ENCODE assay signal across 20 cellular contexts in genomic region chr3:126316515-126316939, GRCh38. TPM values are rescaled to one million over a fixed set of nuclear protein-coding genes. Genes with fewer than 3 reads are reported as not detected.
DNase-seq lines count a peak whose midpoint lies in the region; ATAC-seq lines count a peak whose summit lies in the region.
"Had no signal": no experiment of that assay in that cellular context is flagged by ENCODE, and none has a peak within 500 bp of the region (broad histone marks: within the 10 kb centered on the region; RNA-seq: fewer than 3 reads in every experiment).

No MANE protein-coding gene starts in this region.

- intact Hi-C loops in sciatic nerve (cut with DNase I): no loop called here

- H3K9me3 ChIP-seq in mesenchymal stem cell (ENCODE audit: control insufficient read depth, low read length): no peaks in the 10 kb centered on the region

- DNase-seq in H7 (peak; percentile 32), ecto neural progenitor cell (ENCODE audit: low spot score) (peak; percentile 34), mesenchymal stem cell (no peak), sciatic nerve (ENCODE audit: low spot score) (no peak), amniotic stem cell (lab: John Stamatoyannopoulos, UW) (no peak), NCI-H510A treated with DMSO at 0.1 percent for 48 hours (lab: John Stamatoyannopoulos, UW) (no peak)
- no peak for DNase-seq in stimulated activated CD4-positive, alpha-beta T cell treated with anti-CD3 and anti-CD28 coated beads, Interleukin-12 subunit alpha, Interleukin-12 subunit beta, amount 100 ng/mL, for 4 hours
- DNase-seq: CD8-positive, alpha-beta memory T cell; DMS79; GM23248; NCI-H1105 treated with DMSO at 0.1 percent for 48 hours; NCI-H1694; NCI-H2081 treated with DMSO at 0.1 percent for 48 hours; NCI-H82; OCI-M1; Right ventricle myocardium superior had no signal

- no peak overlapping the region for H3K14ac ChIP-seq in mesenchymal stem cell (ENCODE audit: low read length in 2 of 2)

- H3K27ac ChIP-seq in mesenchymal stem cell (ENCODE audit: low read length, poor library complexity, severe bottlenecking): no peak overlapping the region
- H3K27ac ChIP-seq: BLaER1 treated with 17β-estradiol and CSF1 and Interleukin-3, amounts not matched to agents 10 nM and 100 nM; GM23248 had no signal

- H3K36me3 ChIP-seq in H7 (replicated peaks; ENCODE audit: control insufficient read depth, insufficient read depth, low read length): no peaks in the 10 kb centered on the region
- H3K36me3 ChIP-seq in mesenchymal stem cell (ENCODE audit: control insufficient read depth in 1 of 2, insufficient read depth in 2 of 2, low read depth in 1 of 2, low read length in 2 of 2): no peaks in the 10 kb centered on the region
- H3K36me3 ChIP-seq: BLaER1 treated with 17β-estradiol and CSF1 and Interleukin-3, amounts not matched to agents 10 nM and 100 nM had no signal

- H3K23ac ChIP-seq in mesenchymal stem cell (ENCODE audit: low read length in 2 of 2): no peak overlapping the region

- H2BK5ac ChIP-seq in mesenchymal stem cell (ENCODE audit: low read depth, low read length, poor library complexity, severe bottlenecking): no peak overlapping the region

- no peaks in the 10 kb centered on the region for H3K79me1 ChIP-seq in mesenchymal stem cell (replicated peaks; ENCODE audit: low read length, poor library complexity, severe bottlenecking)

- peak overlapping the region; percentile 53 for H4K91ac ChIP-seq in mesenchymal stem cell (ENCODE audit: low read length)

- H3K4me1 ChIP-seq in mesenchymal stem cell (ENCODE audit: control insufficient read depth, insufficient read depth, low read depth, low read length): no peaks in the 10 kb centered on the region
- H3K4me1 ChIP-seq: BLaER1 treated with 17β-estradiol and CSF1 and Interleukin-3, amounts not matched to agents 10 nM and 100 nM had no signal

- H2BK12ac ChIP-seq in mesenchymal stem cell (ENCODE audit: low read length in 2 of 2): no peak overlapping the region

- H3K27me3 ChIP-seq in H7 (ENCODE audit: control insufficient read depth, insufficient read depth, low read length) (no peaks in the 10 kb centered on the region), mesenchymal stem cell (ENCODE audit: control insufficient read depth in 1 of 2, insufficient read depth in 1 of 2, low read length in 2 of 2) (peaks cover 8 to 10% of the 10 kb centered on the region in 2 experiments)
- H3K27me3 ChIP-seq: BLaER1 treated with 17β-estradiol and CSF1 and Interleukin-3, amounts not matched to agents 10 nM and 100 nM had no signal

- 84% methylated on average over 8 of the region's 8 CpGs for WGBS in mesenchymal stem cell

- no peak overlapping the region for H2AFZ ChIP-seq in mesenchymal stem cell (ENCODE audit: low read depth, low read length)
- H2AFZ ChIP-seq: GM23248 had no signal

- no peak overlapping the region for H2BK120ac ChIP-seq in mesenchymal stem cell (ENCODE audit: low read depth, low read length)

- H2AK5ac ChIP-seq in mesenchymal stem cell (ENCODE audit: low read length, severe bottlenecking): no peak overlapping the region

- no peak overlapping the region for H2BK15ac ChIP-seq in mesenchymal stem cell (ENCODE audit: low read depth, poor library complexity, severe bottlenecking)

- no peak overlapping the region for H3K4ac ChIP-seq in mesenchymal stem cell (ENCODE audit: low read depth in 1 of 2, low read length in 2 of 2)

- H3K9ac ChIP-seq in mesenchymal stem cell (ENCODE audit: low read length): no peak overlapping the region
- H3K9ac ChIP-seq: BLaER1 treated with 17β-estradiol and CSF1 and Interleukin-3, amounts not matched to agents 10 nM and 100 nM; GM23248 had no signal

- H3K4me2 ChIP-seq in mesenchymal stem cell (ENCODE audit: low read length, poor library complexity, severe bottlenecking): no peak overlapping the region
- H3K4me2 ChIP-seq: BLaER1 treated with 17β-estradiol and CSF1 and Interleukin-3, amounts not matched to agents 10 nM and 100 nM had no signal

- no peak overlapping the region for H4K8ac ChIP-seq in mesenchymal stem cell (ENCODE audit: low read length)

- peak; percentile 20 for ATAC-seq in sciatic nerve
- no peak for ATAC-seq in HG02623 (IDR thresholded peaks at IDR 0.05; ENCODE audit: unreplicated experiment)
- ATAC-seq: K562 had no signal

- H3K4me3 ChIP-seq in H7 (ENCODE audit: insufficient read depth, low read depth, low read length): no peak overlapping the region
- no peak overlapping the region for H3K4me3 ChIP-seq in mesenchymal stem cell (ENCODE audit: insufficient read depth in 1 of 2, low read depth in 1 of 2, low read length in 2 of 2)
- H3K4me3 ChIP-seq: BLaER1 treated with 17β-estradiol and CSF1 and Interleukin-3, amounts not matched to agents 10 nM and 100 nM; GM23248; K562; SK-N-MC had no signal

- no peak overlapping the region for H3K18ac ChIP-seq in mesenchymal stem cell (ENCODE audit: low read depth in 1 of 2, low read length in 2 of 2)

RNA-seq across cellular contexts. Expression of gene KLF15, which starts 40.7 kb away (rescaled TPM):
- total RNA-seq in H7 (2014; rRNA removed; shearing (Covaris generic)): 8.5 and 10.5 TPM in 2 replicates
- polyA plus RNA-seq in mesenchymal stem cell (2013, experiment 1 of 2): 0.84 TPM
- polyA plus RNA-seq in mesenchymal stem cell (2013, experiment 2 of 2): 0.96 TPM
- 22.7 TPM for total RNA-seq in sciatic nerve
- polyA plus RNA-seq: CD8-positive, alpha-beta memory T cell had no signal

Comparison
In these comparisons a context has a peak if more than half of its experiments do, and no peak if none do; other contexts are left out.
1. DNase-seq: peak in H7 (single experiment) and ecto neural progenitor cell (single experiment); none in mesenchymal stem cell (single experiment), sciatic nerve (single experiment), stimulated activated CD4-positive, alpha-beta T cell treated with anti-CD3 and anti-CD28 coated beads, Interleukin-12 subunit alpha, Interleukin-12 subunit beta, amount 100 ng/mL, for 4 hours (single experiment), amniotic stem cell (single experiment) and NCI-H510A treated with DMSO at 0.1 percent for 48 hours (single experiment).